Comparison of ENCODE assay signal across 13 cellular contexts in the genomic region with DNA sequence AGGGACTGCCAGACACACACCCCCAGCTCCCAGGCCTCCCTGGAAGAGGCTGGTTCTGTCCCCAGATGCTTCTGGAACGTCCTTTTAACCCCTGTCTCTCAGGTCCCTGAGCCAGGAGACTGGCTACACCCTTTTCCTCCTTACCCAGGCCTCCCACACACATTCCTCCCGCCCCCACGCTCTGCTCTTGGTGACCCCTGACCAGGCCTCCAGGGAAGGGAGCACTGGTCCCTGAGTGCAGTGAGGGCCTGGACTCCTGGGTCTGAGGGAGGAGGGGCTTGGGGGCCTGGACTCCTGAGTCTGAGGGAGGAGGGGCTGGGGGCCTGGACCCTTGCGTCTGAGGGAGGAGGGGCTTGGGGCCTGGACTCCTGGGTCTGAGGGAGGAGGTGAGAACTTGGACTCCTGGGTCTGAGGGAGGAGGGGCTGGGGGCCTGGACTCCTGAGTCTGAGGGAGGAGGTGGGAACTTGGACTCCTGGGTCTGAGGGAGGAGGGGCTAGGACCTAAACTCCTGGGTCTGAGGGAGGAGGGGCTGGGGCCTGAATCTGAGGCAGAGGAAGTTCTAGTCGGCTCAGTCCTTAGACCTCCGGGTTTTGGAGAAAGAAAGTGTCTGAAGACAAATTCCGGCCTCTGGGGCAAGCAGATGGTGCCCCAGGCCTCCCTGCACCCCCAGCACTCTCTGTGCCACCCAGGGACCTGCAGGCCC. TPM values are rescaled to one million over a fixed set of nuclear protein-coding genes. Genes with fewer than 3 reads are reported as not detected.
"Had no signal": no experiment of that assay in that cellular context is flagged by ENCODE, and none has a peak within 500 bp of the region (broad histone marks: within the 10 kb centered on the region; RNA-seq: fewer than 3 reads in every experiment).

No MANE protein-coding gene starts in this region.

- H3K9me3 ChIP-seq: adrenal gland, thyroid gland had no signal

- ATAC-seq: activated CD4-positive, alpha-beta T cell treated with anti-CD3 and anti-CD28 coated beads for 36 hours; activated T-cell treated with anti-CD3 and anti-CD28 coated beads, Interleukin-2, amount 50 U/mL, for 4 hours; stimulated activated naive B cell treated with anti-CD40 and anti-IgM and Interleukin-4, amounts not matched to agents 10 μg/mL and 1 μg/mL and 100 μg/mL, for 72 hours had no signal

- FAIRE-seq: kidney had no signal

- H3K4me3 ChIP-seq: adrenal gland, coronary artery, thyroid gland had no signal

- H3K4me1 ChIP-seq: adrenal gland, thyroid gland had no signal

- H3K27ac ChIP-seq: adrenal gland, coronary artery, thyroid gland had no signal

- H3K36me3 ChIP-seq: adrenal gland, thyroid gland had no signal

- H3K27me3 ChIP-seq: thyroid gland had no signal

- DNase-seq: activated CD4-positive, alpha-beta T cell treated with anti-CD3 and anti-CD28 coated beads for 36 hours; activated T-cell treated with anti-CD3 and anti-CD28 coated beads, Interleukin-2, amount 50 U/mL, for 4 hours; adrenal gland; mesenchymal stem cell; naive B cell; stimulated activated CD4-positive, alpha-beta T cell treated with anti-CD3 and anti-CD28 coated beads, Interleukin-4, amount 100 ng/mL, for 24 hours; stimulated activated naive B cell treated with anti-CD40 and anti-IgM and Interleukin-4, amounts not matched to agents 10 μg/mL and 1 μg/mL and 100 μg/mL, for 72 hours; T-helper 2 cell; thyroid gland had no signal

RNA-seq across cellular contexts. Expression of a gene that starts 0.5 kb away (rescaled TPM):
- total RNA-seq: activated CD4-positive, alpha-beta T cell treated with anti-CD3 and anti-CD28 coated beads for 36 hours; activated T-cell treated with anti-CD3 and anti-CD28 coated beads, Interleukin-2, amount 50 U/mL, for 4 hours; adrenal gland; osteocyte; thyroid gland had no signal
- polyA plus RNA-seq: adrenal gland had no signal

RNA-seq across cellular contexts. Expression of a gene that starts 14.9 kb away (rescaled TPM):
- total RNA-seq: activated CD4-positive, alpha-beta T cell treated with anti-CD3 and anti-CD28 coated beads for 36 hours; activated T-cell treated with anti-CD3 and anti-CD28 coated beads, Interleukin-2, amount 50 U/mL, for 4 hours; adrenal gland; endodermal cell; osteocyte had no signal

RNA-seq across cellular contexts. Expression of a gene that starts 16.0 kb away (rescaled TPM):
- total RNA-seq: activated CD4-positive, alpha-beta T cell treated with anti-CD3 and anti-CD28 coated beads for 36 hours; activated T-cell treated with anti-CD3 and anti-CD28 coated beads, Interleukin-2, amount 50 U/mL, for 4 hours; adrenal gland; endodermal cell; osteocyte had no signal
- polyA plus RNA-seq: adrenal gland had no signal

RNA-seq across cellular contexts. Expression of a gene that starts 32.5 kb away (rescaled TPM):
- total RNA-seq: activated CD4-positive, alpha-beta T cell treated with anti-CD3 and anti-CD28 coated beads for 36 hours; activated T-cell treated with anti-CD3 and anti-CD28 coated beads, Interleukin-2, amount 50 U/mL, for 4 hours; adrenal gland; osteocyte had no signal

RNA-seq across cellular contexts. Expression of a gene that starts 50.6 kb away (rescaled TPM):
- total RNA-seq: activated CD4-positive, alpha-beta T cell treated with anti-CD3 and anti-CD28 coated beads for 36 hours; activated T-cell treated with anti-CD3 and anti-CD28 coated beads, Interleukin-2, amount 50 U/mL, for 4 hours; osteocyte had no signal
